20 cellular contexts compared by ENCODE assay signal in genomic region chr9:4503103-4503502, GRCh38. TPM values are rescaled to one million over a fixed set of nuclear protein-coding genes. Genes with fewer than 3 reads are reported as not detected.
A peak's percentile ranks its signal among the peaks of the same experiment; 100 is the strongest.
DNase-seq lines count a peak whose midpoint lies in the region; ATAC-seq and TF ChIP-seq lines count a peak whose summit lies in the region.
"Had no signal": no experiment of that assay in that cellular context is flagged by ENCODE, and none has a peak within 500 bp of the region (broad histone marks: within the 10 kb centered on the region; RNA-seq: fewer than 3 reads in every experiment).

No MANE protein-coding gene starts in this region.

- peaks cover 17% of the 10 kb centered on the region for H3K4me1 ChIP-seq in mesendoderm (ENCODE audit: control insufficient read depth, low read depth, low read length)
- H3K4me1 ChIP-seq: BLaER1 treated with 17β-estradiol and CSF1 and Interleukin-3, amounts not matched to agents 10 nM and 100 nM had no signal

- peak overlapping the region; percentile 93 for H2AK5ac ChIP-seq in mesendoderm (ENCODE audit: low read length)

- peaks cover 34% of the 10 kb centered on the region for H3K36me3 Mint-ChIP-seq in Calu3 (ENCODE audit: insufficient read depth, unreplicated experiment)
- H3K36me3 Mint-ChIP-seq: CD8-positive, alpha-beta memory T cell had no signal

- H3K27ac Mint-ChIP-seq in Calu3 (ENCODE audit: unreplicated experiment), result peak overlapping the region; percentile 70
- H3K27ac Mint-ChIP-seq: B cell; CD8-positive, alpha-beta memory T cell; HFFc6 had no signal

- no CpG with 5 or more reads among the region's 2 CpGs for WGBS in mesendoderm (ENCODE audit: extremely low coverage, insufficient coverage, low lambda C conversion rate)

- H3K79me1 ChIP-seq in mesendoderm (ENCODE audit: low read length), result no peaks in the 10 kb centered on the region

- no TSS peak for BruUV-seq in Calu3 (replicated peaks; lab: Mats Ljungman, UMichigan)

- intact Hi-C loops in Calu3 (cut with micrococcal nuclease; ENCODE audit: unreplicated experiment), result no loop called here

- H4K8ac ChIP-seq in mesendoderm (ENCODE audit: low read depth, low read length), result no peak overlapping the region

- H3K9ac ChIP-seq in mesendoderm (ENCODE audit: low read length), result no peak overlapping the region
- H3K9ac ChIP-seq: BLaER1 treated with 17β-estradiol and CSF1 and Interleukin-3, amounts not matched to agents 10 nM and 100 nM had no signal

- peak overlapping the region; percentile 58 for H3K27ac ChIP-seq in 22Rv1
- no peak overlapping the region for H3K27ac ChIP-seq in mesendoderm (ENCODE audit: low read depth, low read length)
- H3K27ac ChIP-seq: BLaER1 treated with 17β-estradiol and CSF1 and Interleukin-3, amounts not matched to agents 10 nM and 100 nM had no signal

- H4K5ac ChIP-seq in mesendoderm (ENCODE audit: low read length), result no peak overlapping the region

- H3K9me3 Mint-ChIP-seq in Calu3 (ENCODE audit: low read depth, unreplicated experiment), result no peaks in the 10 kb centered on the region
- H3K9me3 Mint-ChIP-seq: CD8-positive, alpha-beta memory T cell; HFFc6 had no signal

- H2BK120ac ChIP-seq in mesendoderm (ENCODE audit: low read depth, low read length), result no peak overlapping the region

- H3K23ac ChIP-seq in mesendoderm (ENCODE audit: low read length), result no peak overlapping the region

- H3K18ac ChIP-seq in mesendoderm (ENCODE audit: low read length), result no peak overlapping the region

- TF ChIP-seq CTCF in 22Rv1 (IDR thresholded peaks at IDR 0.05), result no peak
- no peak for TF ChIP-seq CTCF in Calu3 (IDR thresholded peaks at IDR 0.05; ENCODE audit: unreplicated experiment)
- no peak for TF ChIP-seq CTCF in fibroblast of villous mesenchyme (IDR thresholded peaks at IDR 0.05; ENCODE audit: insufficient read depth, low read depth, low read length)

- H2BK5ac ChIP-seq in mesendoderm (ENCODE audit: low read length), result peak overlapping the region; percentile 17

- H3K4me3 ChIP-seq in fibroblast of villous mesenchyme (ENCODE audit: low read depth, low read length) (no peak overlapping the region), mesendoderm (ENCODE audit: low read length) (no peak overlapping the region)
- H3K4me3 ChIP-seq: BLaER1 treated with 17β-estradiol and CSF1 and Interleukin-3, amounts not matched to agents 10 nM and 100 nM had no signal

- no peak overlapping the region for H2BK15ac ChIP-seq in mesendoderm (replicated peaks; ENCODE audit: low read depth)

- ATAC-seq in HG03175 (IDR thresholded peaks at IDR 0.05; ENCODE audit: unreplicated experiment) (no peak), GM18502 (IDR thresholded peaks at IDR 0.05; ENCODE audit: poor library complexity, unreplicated experiment) (no peak)
- ATAC-seq: HCT116 had no signal

- H3K79me2 ChIP-seq in mesendoderm (ENCODE audit: control insufficient read depth, insufficient read depth, low read length), result no peaks in the 10 kb centered on the region

- H3K27me3 Mint-ChIP-seq in Calu3 (ENCODE audit: unreplicated experiment), result no peaks in the 10 kb centered on the region
- H3K27me3 Mint-ChIP-seq: B cell had no signal

- H3K4ac ChIP-seq in mesendoderm (ENCODE audit: low read depth, low read length), result no peak overlapping the region

- H3K4me2 ChIP-seq in mesendoderm (ENCODE audit: low read length), result no peak overlapping the region
- H3K4me2 ChIP-seq: BLaER1 treated with 17β-estradiol and CSF1 and Interleukin-3, amounts not matched to agents 10 nM and 100 nM had no signal

- no peaks in the 10 kb centered on the region for H3K27me3 ChIP-seq in mesendoderm (ENCODE audit: insufficient read depth, low read length, poor library complexity)
- H3K27me3 ChIP-seq: BLaER1 treated with 17β-estradiol and CSF1 and Interleukin-3, amounts not matched to agents 10 nM and 100 nM had no signal

- no peak for DNase-seq in Calu3
- peak; percentile 52 for DNase-seq in fibroblast of villous mesenchyme (ENCODE audit: low read depth)
- DNase-seq in mesendoderm, result peak; percentile 70
- no peak for DNase-seq in RPMI8226
- DNase-seq in DMS153 treated with DMSO at 0.1 percent for 48 hours (lab: John Stamatoyannopoulos, UW; ENCODE audit: unreplicated experiment), result no peak
- DNase-seq: CD8-positive, alpha-beta memory T cell; COR-L47; DMS153; DMS79 treated with DMSO at 0.1 percent for 48 hours; GF-D8; GOT3; H7; HFFc6; KG1 had no signal

- H3K4me1 Mint-ChIP-seq in Calu3 (ENCODE audit: low read depth, unreplicated experiment), result peaks cover 45% of the 10 kb centered on the region
- H3K4me1 Mint-ChIP-seq: B cell; CD8-positive, alpha-beta memory T cell had no signal

- no peaks in the 10 kb centered on the region for H3K36me3 ChIP-seq in mesendoderm (ENCODE audit: control insufficient read depth, insufficient read depth, low read length)
- H3K36me3 ChIP-seq: BLaER1 treated with 17β-estradiol and CSF1 and Interleukin-3, amounts not matched to agents 10 nM and 100 nM had no signal

- CTCF ChIA-PET in Calu3 (lab: Charles Lee), result interaction anchor here (1.4 kb wide), 1 partner anchor 12 kb away, joined by 3 read pairs; no protein-coding TSS in a partner anchor

- peak overlapping the region; percentile 44 for H3K56ac ChIP-seq in mesendoderm (ENCODE audit: low read length)

- H3K4me3 Mint-ChIP-seq in Calu3 (ENCODE audit: low read depth, unreplicated experiment), result no peak overlapping the region
- H3K4me3 Mint-ChIP-seq: B cell; CD8-positive, alpha-beta memory T cell; HFFc6 had no signal

RNA-seq across cellular contexts. Expression of gene SLC1A1, which starts 12.8 kb away (rescaled TPM):
- total RNA-seq in Calu3 (2022), result 71.6 and 81.4 TPM in 2 replicates
- 17.7 and 34.1 TPM in 2 replicates for total RNA-seq in fibroblast of villous mesenchyme
- 7.0 TPM for polyA plus RNA-seq in mesendoderm (2013, experiment 1 of 2)
- 7.3 TPM for polyA plus RNA-seq in mesendoderm (2013, experiment 2 of 2)
- polyA plus RNA-seq: CD8-positive, alpha-beta memory T cell had no signal

Comparison
In these comparisons a context has a peak if more than half of its experiments do, and no peak if none do; other contexts are left out.
1. DNase-seq: peak in fibroblast of villous mesenchyme (single experiment) and mesendoderm (single experiment); none in Calu3 (single experiment), RPMI8226 (single experiment) and DMS153 treated with DMSO at 0.1 percent for 48 hours (single experiment).